In the genomic region with DNA sequence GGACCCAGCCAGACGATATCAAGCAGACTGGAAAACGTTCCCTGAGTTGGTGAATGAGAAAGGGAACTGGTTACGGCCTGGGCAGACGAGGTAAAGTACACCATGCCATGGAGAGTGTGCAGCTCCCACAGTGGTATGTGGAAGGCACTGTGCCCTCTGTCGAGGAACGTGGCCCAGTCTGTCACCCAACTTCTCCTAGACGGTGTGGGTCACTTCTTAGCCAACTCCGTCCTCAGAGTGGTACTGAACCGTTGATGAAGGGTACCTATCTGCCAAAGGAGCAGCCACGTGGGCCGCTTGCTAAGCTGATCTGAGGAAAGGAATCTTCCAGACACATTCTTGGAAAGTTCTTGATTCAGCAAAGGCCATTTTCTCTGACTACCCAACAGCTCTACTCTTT, we compare ENCODE assay signal across 24 cellular contexts.
"Had no signal": no experiment of that assay in that cellular context is flagged by ENCODE, and none has a peak within 500 bp of the region (broad histone marks: within the 10 kb centered on the region; RNA-seq: fewer than 3 reads in every experiment).

No MANE protein-coding gene starts in this region.

- DNase-seq: activated CD4-positive, alpha-beta memory T cell treated with anti-CD3 and anti-CD28 coated beads, Interleukin-2, amount 10 ng/mL, durations not matched to agents 7 days and 5 days; activated CD4-positive, alpha-beta T cell treated with anti-CD3 and anti-CD28 coated beads for 1 hour; activated CD4-positive, alpha-beta T cell treated with anti-CD3 and anti-CD28 coated beads for 4 hours; activated CD4-positive, alpha-beta T cell treated with anti-CD3 and anti-CD28 coated beads, Interleukin-2, amount 10 ng/mL, durations not matched to agents 7 days and 5 days; activated CD4-positive, alpha-beta T cell treated with anti-CD3 and anti-CD28 coated beads, Interleukin-2, amount 50 U/mL, for 4 hours; activated CD8-positive, alpha-beta memory T cell treated with anti-CD3 and anti-CD28 coated beads, Interleukin-2, amount 50 U/mL, for 48 hours; activated gamma-delta T cell; activated naive CD4-positive, alpha-beta T cell; activated naive CD4-positive, alpha-beta T cell treated with anti-CD3 and anti-CD28 coated beads, Interleukin-2, amount 10 ng/mL, durations not matched to agents 7 days and 5 days; activated naive CD8-positive, alpha-beta T cell treated with anti-CD3 and anti-CD28 coated beads, Interleukin-2, amount 10 ng/mL, durations not matched to agents 7 days and 5 days; activated T-cell treated with anti-CD3 and anti-CD28 coated beads for 4 hours; activated T-cell treated with anti-CD3 and anti-CD28 coated beads, Interleukin-2, amount 50 U/mL, for 24 hours; activated T-cell treated with anti-CD3 and anti-CD28 coated beads, Interleukin-2, amount 50 U/mL, for 72 hours; caudate nucleus; colonic mucosa; effector CD8-positive, alpha-beta T cell; foreskin fibroblast; head of caudate nucleus; T-helper 2 cell had no signal

- H3K9me3 ChIP-seq: ascending aorta, colonic mucosa had no signal

- H3K27me3 ChIP-seq: ascending aorta, colonic mucosa had no signal

- H3K27ac ChIP-seq: ascending aorta, colonic mucosa had no signal

- FAIRE-seq: frontal cortex had no signal

- ATAC-seq: activated naive CD4-positive, alpha-beta T cell treated with anti-CD3 and anti-CD28 coated beads, Interleukin-2, amount 50 U/mL, for 72 hours; activated T-cell treated with anti-CD3 and anti-CD28 coated beads, Interleukin-2, amount 50 U/mL, for 72 hours; esophagus mucosa; WTC11 had no signal

- H3K36me3 ChIP-seq: ascending aorta, colonic mucosa had no signal

- H3K4me3 ChIP-seq: ascending aorta, colonic mucosa had no signal
